Comparison of ENCODE assay signal across 22 cellular contexts in the genomic region with DNA sequence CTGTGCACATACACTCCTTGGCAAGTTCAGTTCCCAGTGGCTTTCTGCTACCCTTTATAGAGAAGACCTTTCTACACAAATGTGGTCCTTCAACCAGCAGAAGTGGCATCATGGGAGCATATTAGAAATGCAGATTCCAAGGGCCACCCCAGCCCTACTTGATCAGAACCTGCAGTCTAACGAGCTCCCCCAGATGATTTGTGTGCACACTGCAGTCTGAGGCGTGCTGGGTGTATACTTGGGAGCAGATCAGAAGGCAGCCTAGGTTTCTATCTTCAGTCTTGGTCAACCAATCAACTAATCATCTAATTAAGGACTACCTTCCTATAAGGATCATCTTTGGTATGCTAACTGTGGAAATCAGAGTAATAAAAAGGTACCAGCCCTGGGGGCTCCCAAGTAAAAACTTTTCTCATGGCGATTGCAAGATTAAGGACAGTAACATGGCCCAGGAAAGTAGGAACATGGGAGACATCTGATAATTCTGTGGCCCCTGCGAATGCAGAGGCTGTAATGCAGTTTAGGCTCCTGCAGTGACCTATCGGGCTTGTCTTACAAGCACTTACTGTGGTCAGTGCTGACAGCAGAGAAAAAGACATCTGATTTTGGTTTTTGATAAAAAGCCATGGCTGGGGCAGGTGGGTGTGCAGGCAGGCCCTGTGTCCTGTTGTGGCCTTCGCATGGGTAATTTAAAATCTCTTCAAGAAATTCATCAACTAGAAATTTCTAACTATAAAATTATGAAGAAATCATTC. TPM values are rescaled to one million over a fixed set of nuclear protein-coding genes. Genes with fewer than 3 reads are reported as not detected.
DNase-seq lines count a peak whose midpoint lies in the region; ATAC-seq, FAIRE-seq and TF ChIP-seq lines count a peak whose summit lies in the region.
"Had no signal": no experiment of that assay in that cellular context is flagged by ENCODE, and none has a peak within 500 bp of the region (broad histone marks: within the 10 kb centered on the region; RNA-seq: fewer than 3 reads in every experiment).

No MANE protein-coding gene starts in this region.

- TF ChIP-seq CTCF in HFFc6 (IDR thresholded peaks at IDR 0.05) (no peak), K562 (IDR thresholded peaks at IDR 0.05 in 2 of 3, conservative IDR thresholded peaks at IDR 0.05 in 1 of 3; ENCODE audit: insufficient read depth in 2 of 3, low read depth in 1 of 3, low read length in 3 of 3) (no peak), psoas muscle (IDR thresholded peaks at IDR 0.05) (no peak)

- no peak overlapping the region for H3K9ac ChIP-seq in K562 (ENCODE audit: insufficient read depth in 1 of 2, low read depth in 2 of 2, low read length in 2 of 2)

- no peaks in the 10 kb centered on the region for H3K36me3 Mint-ChIP-seq in activated CD4-positive, alpha-beta T cell treated with anti-CD3 and anti-CD28 coated beads, Interleukin-2, amount 10 ng/mL, durations not matched to agents 24 days and 14 days (ENCODE audit: low read depth)
- no peaks in the 10 kb centered on the region for H3K36me3 Mint-ChIP-seq in HFFc6 (ENCODE audit: low read depth)
- H3K36me3 Mint-ChIP-seq: stimulated activated memory B cell treated with anti-CD40 and anti-IgM and Interleukin-4, amounts not matched to agents 10 μg/mL and 1 μg/mL and 100 μg/mL, for 72 hours had no signal

- no peak overlapping the region for H3K4me2 ChIP-seq in K562 (ENCODE audit: insufficient read depth, low read length)

- intact Hi-C loops in activated CD4-positive, alpha-beta T cell treated with anti-CD3 and anti-CD28 coated beads, Interleukin-2, amount 10 ng/mL, durations not matched to agents 24 days and 14 days (cut with micrococcal nuclease) = loop anchor here (2.0 kb wide), 2 partner anchors 164 to 274 kb away; no protein-coding TSS in a partner anchor
- intact Hi-C loops in K562 (cut with micrococcal nuclease) = no loop called here
- intact Hi-C loops in psoas muscle (cut with DNase I) = no loop called here

- no peak overlapping the region for H3K4me3 ChIP-seq in K562
- no peak overlapping the region for H3K4me3 ChIP-seq in psoas muscle
- H3K4me3 ChIP-seq: mucosa of descending colon, vagina had no signal

- no TSS peak for BruUV-seq in K562 (replicated peaks; lab: Mats Ljungman, UMichigan)

- CTCF ChIA-PET in K562 (lab: Yijun Ruan, JAX; ENCODE audit: low intra/inter-chr PET ratio) = no interaction called here

- no peaks in the 10 kb centered on the region for H3K9me1 ChIP-seq in K562 (ENCODE audit: control insufficient read depth, insufficient read depth, low read length)

- H3K4me1 ChIP-seq in K562 (replicated peaks in 1 of 2; ENCODE audit: control insufficient read depth in 2 of 2, insufficient read depth in 2 of 2, low read length in 2 of 2) = no peaks in the 10 kb centered on the region
- H3K4me1 ChIP-seq in psoas muscle = no peaks in the 10 kb centered on the region

- 5% methylated on average over 6 of the region's 6 CpGs for WGBS in K562 (ENCODE audit: insufficient coverage, low coverage, missing lambda C conversion rate)
- 90 to 92% (median 90%) methylated on average over 6 of the region's 6 CpGs for WGBS in psoas muscle, 3 donors

- FAIRE-seq in K562 (lab: Jason Lieb, UNC) = no peak
- FAIRE-seq: D721Med had no signal

- POLR2A ChIA-PET in K562 (lab: Yijun Ruan, JAX) = interaction anchor here (1.3 kb wide), 1 partner anchor 14 kb away, joined by 4 read pairs; no protein-coding TSS in a partner anchor

- H3K36me3 ChIP-seq in K562 (ENCODE audit: control insufficient read depth, insufficient read depth, low read length) = no peaks in the 10 kb centered on the region
- no peaks in the 10 kb centered on the region for H3K36me3 ChIP-seq in psoas muscle (ENCODE audit: insufficient read depth in 1 of 2, low read depth in 1 of 2)
- H3K36me3 ChIP-seq: vagina had no signal

- H3K9me3 ChIP-seq in K562 (replicated peaks; ENCODE audit: control insufficient read depth, insufficient read depth, low read depth, low read length) (no peaks in the 10 kb centered on the region), psoas muscle (no peaks in the 10 kb centered on the region)
- H3K9me3 ChIP-seq: mucosa of descending colon, vagina had no signal

- H3K27ac ChIP-seq in K562 (ENCODE audit: extremely low read depth, low read depth, low read length) (no peak overlapping the region), psoas muscle (peak overlapping the region; percentile 21)

- H3K79me2 ChIP-seq in K562 (ENCODE audit: control insufficient read depth, insufficient read depth, low read length) = no peaks in the 10 kb centered on the region

- in situ Hi-C loops in K562 (cut with MboI) (no loop called here), ACHN (cut with HindIII; ENCODE audit: low pct_ligation_motif_present, low pct_unique_long_range_greater_than_20kb, low sequenced_read_pairs) (loop anchor here (10.0 kb wide), 1 partner anchor 330 kb away; no protein-coding TSS in a partner anchor)

- no peaks in the 10 kb centered on the region for H3K27me3 Mint-ChIP-seq in activated CD4-positive, alpha-beta T cell treated with anti-CD3 and anti-CD28 coated beads, Interleukin-2, amount 10 ng/mL, durations not matched to agents 24 days and 14 days
- peaks cover 2% of the 10 kb centered on the region; the same call in 1 of the 2 replicates for H3K27me3 Mint-ChIP-seq in HFFc6 (ENCODE audit: insufficient read depth)
- H3K27me3 Mint-ChIP-seq: activated CD4-positive, alpha-beta T cell treated with anti-CD3 and anti-CD28 coated beads, Interleukin-2, amount 10 ng/mL, durations not matched to agents 7 days and 5 days had no signal

- peak; percentile 45; the same call in 2 of the 3 replicates for ATAC-seq in K562
- ATAC-seq in psoas muscle = no peak
- no peak for ATAC-seq in GM21367 (IDR thresholded peaks at IDR 0.05; ENCODE audit: unreplicated experiment)
- ATAC-seq: mucosa of descending colon; right cardiac atrium; stimulated activated memory B cell treated with anti-CD40 and anti-IgM and Interleukin-4, amounts not matched to agents 10 μg/mL and 1 μg/mL and 100 μg/mL, for 72 hours had no signal

- H3K27me3 ChIP-seq in K562 (ENCODE audit: control insufficient read depth in 2 of 2, insufficient read depth in 2 of 2, low read length in 2 of 2) = peaks cover 29 to 50% of the 10 kb centered on the region in 2 experiments
- H3K27me3 ChIP-seq in psoas muscle (ENCODE audit: insufficient read depth in 3 of 3, low read length in 2 of 3) = peaks cover 0 to 4% (median 0%) of the 10 kb centered on the region in 3 donors
- H3K27me3 ChIP-seq: vagina had no signal

- H3K9me3 Mint-ChIP-seq in activated CD4-positive, alpha-beta T cell treated with anti-CD3 and anti-CD28 coated beads, Interleukin-2, amount 10 ng/mL, durations not matched to agents 24 days and 14 days = no peaks in the 10 kb centered on the region
- no peaks in the 10 kb centered on the region for H3K9me3 Mint-ChIP-seq in HFFc6
- H3K9me3 Mint-ChIP-seq: activated CD4-positive, alpha-beta T cell treated with anti-CD3 and anti-CD28 coated beads, Interleukin-2, amount 10 ng/mL, durations not matched to agents 7 days and 5 days; stimulated activated memory B cell treated with anti-CD40 and anti-IgM and Interleukin-4, amounts not matched to agents 10 μg/mL and 1 μg/mL and 100 μg/mL, for 72 hours had no signal

- no peak overlapping the region for H3K4me3 Mint-ChIP-seq in activated CD4-positive, alpha-beta T cell treated with anti-CD3 and anti-CD28 coated beads, Interleukin-2, amount 10 ng/mL, durations not matched to agents 24 days and 14 days
- H3K4me3 Mint-ChIP-seq in HFFc6 = no peak overlapping the region
- H3K4me3 Mint-ChIP-seq: activated CD4-positive, alpha-beta T cell treated with anti-CD3 and anti-CD28 coated beads, Interleukin-2, amount 10 ng/mL, durations not matched to agents 7 days and 5 days; stimulated activated memory B cell treated with anti-CD40 and anti-IgM and Interleukin-4, amounts not matched to agents 10 μg/mL and 1 μg/mL and 100 μg/mL, for 72 hours had no signal

- no peak overlapping the region for H2AFZ ChIP-seq in K562 (ENCODE audit: low read depth, low read length)

- peak overlapping the region; percentile 63 for H3K27ac Mint-ChIP-seq in activated CD4-positive, alpha-beta T cell treated with anti-CD3 and anti-CD28 coated beads, Interleukin-2, amount 10 ng/mL, durations not matched to agents 24 days and 14 days
- peak overlapping the region; percentile 16; the same call in 1 of the 2 replicates for H3K27ac Mint-ChIP-seq in HFFc6
- H3K27ac Mint-ChIP-seq: stimulated activated memory B cell treated with anti-CD40 and anti-IgM and Interleukin-4, amounts not matched to agents 10 μg/mL and 1 μg/mL and 100 μg/mL, for 72 hours had no signal

- peaks cover 45% of the 10 kb centered on the region for H3K4me1 Mint-ChIP-seq in activated CD4-positive, alpha-beta T cell treated with anti-CD3 and anti-CD28 coated beads, Interleukin-2, amount 10 ng/mL, durations not matched to agents 24 days and 14 days
- peaks cover 53% of the 10 kb centered on the region for H3K4me1 Mint-ChIP-seq in HFFc6 (ENCODE audit: low read depth)

- no peak for TF ChIP-seq RAD21 in K562 (CRISPR knock-in tag; conservative IDR thresholded peaks at IDR 0.05 in 1 of 2, IDR thresholded peaks at IDR 0.05 in 1 of 2)

- DNase-seq in activated CD4-positive, alpha-beta T cell treated with anti-CD3 and anti-CD28 coated beads, Interleukin-2, amount 10 ng/mL, durations not matched to agents 24 days and 14 days = no peak
- no peak for DNase-seq in activated CD4-positive, alpha-beta T cell treated with anti-CD3 and anti-CD28 coated beads, Interleukin-2, amount 50 U/mL, for 1 hour
- DNase-seq in HFFc6 (no peak), K562 (ENCODE audit: extremely low read depth in 1 of 4, low spot score in 3 of 4) (no peak), psoas muscle (no peak), activated gamma-delta T cell treated with Interleukin-2 at 50 U/mL for 16 hours (no peak), ACHN (no peak)
- DNase-seq: activated CD4-positive, alpha-beta T cell treated with anti-CD3 and anti-CD28 coated beads, Interleukin-2, amount 10 ng/mL, durations not matched to agents 7 days and 5 days; cerebellar nuclear complex; effector CD8-positive, alpha-beta T cell; H7; mucosa of descending colon; NCI-H524 treated with DMSO at 0.1 percent for 48 hours; right cardiac atrium had no signal

- no peak for TF ChIP-seq EP300 in K562 (IDR thresholded peaks at IDR 0.05; ENCODE audit: low read length)

- H4K20me1 ChIP-seq in K562 (replicated peaks; ENCODE audit: control insufficient read depth, insufficient read depth, low read length) = no peaks in the 10 kb centered on the region; the same call in 1 of the 2 replicates

- no peak for TF ChIP-seq POLR2A in K562 (conservative IDR thresholded peaks at IDR 0.05)

RNA-seq across cellular contexts. Expression of a gene that starts 19.5 kb away (rescaled TPM):
- 0.26 and 0.72 TPM in 2 replicates for total RNA-seq in activated CD4-positive, alpha-beta T cell treated with anti-CD3 and anti-CD28 coated beads, Interleukin-2, amount 10 ng/mL, durations not matched to agents 24 days and 14 days
- not detected for total RNA-seq in HFFc6 (2021; fragmentation: NEBNext Ultra II Directional; extraction: Animal tissue kit (Norgen Biotek cat#: 25700))
- 0.09 TPM in 1 of 2 replicates, not detected in the other for total RNA-seq in K562 (2011; cell fraction: chromatin; rRNA removed; ENCODE audit: low replicate concordance)
- total RNA-seq in K562 (2011; cell fraction: nucleolus; rRNA removed) = not detected in 2 replicates
- not detected in 2 replicates for total RNA-seq in K562 (2011; cell fraction: nucleoplasm; rRNA removed)
- total RNA-seq in K562 (2014; rRNA removed) = not detected in 2 replicates
- not detected in 2 replicates for total RNA-seq in K562 (2014; rRNA removed; fragmentation: Illumina TruSeq; extraction: Trizol)
- total RNA-seq in K562 (2015; rRNA removed; fragmentation: Illumina TruSeq; extraction: Trizol) = 0.11 and 0.19 TPM in 2 replicates
- 0.47 TPM in 1 of 2 replicates, not detected in the other for total RNA-seq in K562 (2021)
- polyA plus RNA-seq in K562 (2011; rRNA removed) = 0.16 and 0.21 TPM in 2 replicates
- 0.09 and 0.21 TPM in 2 replicates for polyA plus RNA-seq in K562 (2011; cell fraction: cytosol; rRNA removed)
- 0.21 TPM in 1 of 2 replicates, not detected in the other for polyA plus RNA-seq in K562 (2011; cell fraction: nucleus; rRNA removed)
- polyA plus RNA-seq in K562 (2012) = 0.29 and 0.91 TPM in 2 replicates
- 0.04 and 0.08 TPM in 2 replicates for polyA plus RNA-seq in K562 (2014; fragmentation: Illumina TruSeq; extraction: Trizol)
- polyA plus RNA-seq in K562 (2014; fragmentation: Nextera tagmentation; extraction: Ambion mirVana) = under 1 TPM; 0.48 to 0.62 TPM
- polyA plus RNA-seq in K562 (2014; rRNA removed) = 0.11 and 0.13 TPM in 2 replicates
- polyA minus RNA-seq in K562 (2011; rRNA and poly(A)+ RNA removed) = 0.25 TPM in 1 of 2 replicates, not detected in the other
- not detected in 2 replicates for polyA minus RNA-seq in K562 (2011; cell fraction: cytosol; rRNA and poly(A)+ RNA removed)
- 0.40 TPM in 1 of 2 replicates, not detected in the other for polyA minus RNA-seq in K562 (2011; cell fraction: nucleus; rRNA and poly(A)+ RNA removed)
- not detected for total RNA-seq in psoas muscle
- under 1 TPM in 1 of 3 donors, not detected in 2; 0.01 TPM for polyA plus RNA-seq in psoas muscle
- total RNA-seq: A172; activated CD4-positive, alpha-beta T cell treated with anti-CD3 and anti-CD28 coated beads, Interleukin-2, amount 10 ng/mL, durations not matched to agents 7 days and 5 days; fibroblast of lung; H7; liver; mucosa of descending colon; right cardiac atrium; vagina had no signal
- polyA plus RNA-seq: BJ, right cardiac atrium had no signal

RNA-seq across cellular contexts. Expression of a gene that starts 52.9 kb away (rescaled TPM):
- 24.3 and 30.1 TPM in 2 replicates for total RNA-seq in activated CD4-positive, alpha-beta T cell treated with anti-CD3 and anti-CD28 coated beads, Interleukin-2, amount 10 ng/mL, durations not matched to agents 24 days and 14 days
- 10 to 100 TPM in 5 of 6 experiments, 1 to 10 TPM in 1; 9.8 to 15.5 (median 11.2) TPM for total RNA-seq in HFFc6 (2021; fragmentation: NEBNext Ultra II Directional; extraction: Animal tissue kit (Norgen Biotek cat#: 25700))
- total RNA-seq in K562 (2011; cell fraction: chromatin; rRNA removed; ENCODE audit: low replicate concordance) = 56.2 and 157 TPM in 2 replicates
- 30.2 and 37.0 TPM in 2 replicates for total RNA-seq in K562 (2011; cell fraction: nucleolus; rRNA removed)
- 68.5 and 112 TPM in 2 replicates for total RNA-seq in K562 (2011; cell fraction: nucleoplasm; rRNA removed)
- total RNA-seq in K562 (2014; rRNA removed) (35.0 TPM in 2 replicates), K562 (2014; rRNA removed; fragmentation: Illumina TruSeq; extraction: Trizol) (39.1 and 39.6 TPM in 2 replicates), K562 (2015; rRNA removed; fragmentation: Illumina TruSeq; extraction: Trizol) (17.2 and 21.8 TPM in 2 replicates), K562 (2021) (21.7 and 22.2 TPM in 2 replicates), psoas muscle (1 to 10 TPM; 5.6 to 7.0 (median 6.1) TPM)
- polyA plus RNA-seq in K562 (2011; rRNA removed) (58.4 and 67.9 TPM in 2 replicates), K562 (2014; fragmentation: Illumina TruSeq; extraction: Trizol) (30.2 and 30.8 TPM in 2 replicates), K562 (2014; fragmentation: Nextera tagmentation; extraction: Ambion mirVana) (10 to 100 TPM; 18.9 to 21.6 TPM), K562 (2014; rRNA removed) (36.9 and 41.2 TPM in 2 replicates), psoas muscle (1 to 10 TPM; 4.7 to 6.9 (median 5.9) TPM)
- polyA plus RNA-seq in K562 (2011; cell fraction: cytosol; rRNA removed) = 7.1 and 21.4 TPM in 2 replicates
- 60.5 and 104 TPM in 2 replicates for polyA plus RNA-seq in K562 (2011; cell fraction: nucleus; rRNA removed)
- 10.0 and 20.1 TPM in 2 replicates for polyA plus RNA-seq in K562 (2012)
- polyA minus RNA-seq in K562 (2011; rRNA and poly(A)+ RNA removed) = 35.5 and 53.3 TPM in 2 replicates
- polyA minus RNA-seq in K562 (2011; cell fraction: cytosol; rRNA and poly(A)+ RNA removed) = 9.9 and 12.3 TPM in 2 replicates
- 64.0 and 118 TPM in 2 replicates for polyA minus RNA-seq in K562 (2011; cell fraction: nucleus; rRNA and poly(A)+ RNA removed)

RNA-seq across cellular contexts. Expression of a gene that starts 53.0 kb away (rescaled TPM):
- 0.91 and 0.97 TPM in 2 replicates for total RNA-seq in activated CD4-positive, alpha-beta T cell treated with anti-CD3 and anti-CD28 coated beads, Interleukin-2, amount 10 ng/mL, durations not matched to agents 24 days and 14 days
- 10 to 100 TPM; 30.2 to 36.2 (median 33.7) TPM for total RNA-seq in HFFc6 (2021; fragmentation: NEBNext Ultra II Directional; extraction: Animal tissue kit (Norgen Biotek cat#: 25700))
- total RNA-seq in K562 (2011; cell fraction: chromatin; rRNA removed; ENCODE audit: low replicate concordance) = 0.56 TPM in 1 of 2 replicates, not detected in the other
- total RNA-seq in K562 (2011; cell fraction: nucleolus; rRNA removed) = 0.26 and 0.50 TPM in 2 replicates
- 0.44 and 0.53 TPM in 2 replicates for total RNA-seq in K562 (2011; cell fraction: nucleoplasm; rRNA removed)
- 4.0 and 5.9 TPM in 2 replicates for total RNA-seq in K562 (2014; rRNA removed)
- total RNA-seq in K562 (2014; rRNA removed; fragmentation: Illumina TruSeq; extraction: Trizol) = 5.3 and 5.8 TPM in 2 replicates
- 3.3 and 3.5 TPM in 2 replicates for total RNA-seq in K562 (2015; rRNA removed; fragmentation: Illumina TruSeq; extraction: Trizol)
- total RNA-seq in K562 (2021) = 4.0 and 4.3 TPM in 2 replicates
- 10.4 and 17.4 TPM in 2 replicates for polyA plus RNA-seq in K562 (2011; rRNA removed)
- polyA plus RNA-seq in K562 (2011; cell fraction: cytosol; rRNA removed) = 5.7 and 7.7 TPM in 2 replicates
- 3.4 and 3.8 TPM in 2 replicates for polyA plus RNA-seq in K562 (2011; cell fraction: nucleus; rRNA removed)
- 4.5 and 4.6 TPM in 2 replicates for polyA plus RNA-seq in K562 (2012)
- 5.1 and 5.8 TPM in 2 replicates for polyA plus RNA-seq in K562 (2014; fragmentation: Illumina TruSeq; extraction: Trizol)
- 10 to 100 TPM; 12.6 to 14.6 TPM for polyA plus RNA-seq in K562 (2014; fragmentation: Nextera tagmentation; extraction: Ambion mirVana)
- polyA plus RNA-seq in K562 (2014; rRNA removed) = 5.7 and 8.2 TPM in 2 replicates
- 1.5 and 2.5 TPM in 2 replicates for polyA minus RNA-seq in K562 (2011; rRNA and poly(A)+ RNA removed)
- polyA minus RNA-seq in K562 (2011; cell fraction: cytosol; rRNA and poly(A)+ RNA removed) = 3.7 TPM in 1 of 2 replicates, not detected in the other
- polyA minus RNA-seq in K562 (2011; cell fraction: nucleus; rRNA and poly(A)+ RNA removed) = 0.40 and 0.44 TPM in 2 replicates
- 10 to 100 TPM in 2 of 4 donors, 1 to 10 TPM in 2; 7.2 to 17.7 (median 11.2) TPM for total RNA-seq in psoas muscle
- polyA plus RNA-seq in psoas muscle = 10 to 100 TPM in 1 of 3 donors, 1 to 10 TPM in 2; 5.8 to 11.5 (median 7.6) TPM
